Comparison of ENCODE assay signal across 7 cellular contexts in genomic region chr22:49767355-49768062, GRCh38.
DNase-seq lines count a peak whose midpoint lies in the region; ATAC-seq and TF ChIP-seq lines count a peak whose summit lies in the region.

No MANE protein-coding gene starts in this region.

- DNase-seq in DMS79 (lab: John Stamatoyannopoulos, UW) (peak; percentile 17), HL-60 (ENCODE audit: low read depth in 1 of 2, low spot score in 1 of 2) (peak; percentile 51 to 61), SHP77 treated with DMSO at 0.1 percent for 48 hours (lab: John Stamatoyannopoulos, UW) (peak; percentile 3), mammary epithelial cell (peak; percentile 52), right lobe of liver (peak; percentile 14 to 44 (median 35)), NCI-H1436 (lab: John Stamatoyannopoulos, UW) (no peak)

- H3K27ac ChIP-seq in HL-60 (replicated peaks) = no peak overlapping the region
- H3K27ac ChIP-seq in mammary epithelial cell (ENCODE audit: insufficient read depth, low read depth, low read length) = no peak overlapping the region
- no peak overlapping the region for H3K27ac ChIP-seq in right lobe of liver

- no peak overlapping the region for H2AFZ ChIP-seq in mammary epithelial cell (ENCODE audit: low read depth, low read length)

- H3K9me3 ChIP-seq in mammary epithelial cell (replicated peaks; ENCODE audit: insufficient read depth, low read length) (no peaks in the 10 kb centered on the region), right lobe of liver (peaks cover 0 to 3% (median 0%) of the 10 kb centered on the region in 4 donors)

- intact Hi-C loops in mammary epithelial cell (cut with micrococcal nuclease) = loop anchor here (1.0 to 5.0 kb wide), 6 partner anchors 59 to 440 kb away; partner anchors contain the start of genes ALG12, BRD1 and CRELD2
- intact Hi-C loops in right lobe of liver (cut with DNase I) = loop anchor here (5.0 to 10.0 kb wide), 3 partner anchors 157 to 267 kb away; no protein-coding TSS in a partner anchor

- TF ChIP-seq CTCF in HL-60 (IDR thresholded peaks at IDR 0.05; ENCODE audit: insufficient read depth, low read length) = peak; percentile 55
- TF ChIP-seq CTCF in mammary epithelial cell (conservative IDR thresholded peaks at IDR 0.05 in 1 of 2, IDR thresholded peaks at IDR 0.05 in 1 of 2; ENCODE audit: extremely low read depth in 1 of 2, insufficient read depth in 1 of 2, low read depth in 1 of 2, low read length in 2 of 2) = peak; percentile 71 to 82
- TF ChIP-seq CTCF in right lobe of liver (IDR thresholded peaks at IDR 0.05) = peak; percentile 65 to 75 (median 70)

- H3K4me3 ChIP-seq in HL-60 (replicated peaks; ENCODE audit: insufficient read depth, low read length) (no peak overlapping the region), mammary epithelial cell (replicated peaks in 1 of 3; ENCODE audit: insufficient read depth in 1 of 3, low read depth in 2 of 3, low read length in 3 of 3) (no peak overlapping the region), right lobe of liver (no peak overlapping the region)

- TF ChIP-seq POLR2A in right lobe of liver (IDR thresholded peaks at IDR 0.05) = no peak

- no peak overlapping the region for H3K4me2 ChIP-seq in mammary epithelial cell (ENCODE audit: insufficient read depth, low read depth, low read length)

- 15% methylated on average over 5 of the region's 5 CpGs for whole genome bisulfite sequencing in mammary epithelial cell (ENCODE audit: low coverage, missing lambda C conversion rate)
- WGBS in right lobe of liver (ENCODE audit: insufficient coverage, low coverage, low lambda C conversion rate, missing lambda C conversion rate) = 24% methylated on average over 5 of the region's 5 CpGs

- H4K20me1 ChIP-seq in mammary epithelial cell (ENCODE audit: insufficient read depth, low read length) = no peaks in the 10 kb centered on the region

- H3K9ac ChIP-seq in mammary epithelial cell (ENCODE audit: insufficient read depth, low read length) = no peak overlapping the region

- CTCF ChIA-PET in mammary epithelial cell (lab: Charles Lee; ENCODE audit: low non-redundant PET) = interaction anchor here (1.0 to 1.1 kb wide), 3 partner anchors 164 to 380 kb away, joined by 3 to 5 read pairs (median 3); no protein-coding TSS in a partner anchor

- H3K79me2 ChIP-seq in mammary epithelial cell (ENCODE audit: insufficient read depth, low read length) = no peaks in the 10 kb centered on the region

- in situ Hi-C loops in mammary epithelial cell (cut with MboI; ENCODE audit: low sequenced_read_pairs in 2 of 2) = loop anchor here (10.0 to 25.0 kb wide), 2 partner anchors 267 to 270 kb away; no protein-coding TSS in a partner anchor

- dilution Hi-C loops in mammary epithelial cell (cut with HindIII; ENCODE audit: low sequenced_read_pairs) = no loop called here

- H3K36me3 ChIP-seq in mammary epithelial cell (ENCODE audit: insufficient read depth, low read length) = no peaks in the 10 kb centered on the region
- peaks cover 0 to 2% (median under 1%) of the 10 kb centered on the region in 4 donors for H3K36me3 ChIP-seq in right lobe of liver

- peak; percentile 42 to 74 (median 72) for ATAC-seq in right lobe of liver
- ATAC-seq in HG03378 (IDR thresholded peaks at IDR 0.05; ENCODE audit: unreplicated experiment) = no peak

- H3K27me3 ChIP-seq in HL-60 (ENCODE audit: insufficient read depth, poor library complexity, severe bottlenecking) (no peaks in the 10 kb centered on the region), mammary epithelial cell (ENCODE audit: insufficient read depth, low read length) (no peaks in the 10 kb centered on the region), right lobe of liver (no peaks in the 10 kb centered on the region)

- H3K4me1 ChIP-seq in mammary epithelial cell (ENCODE audit: insufficient read depth, low read length) (peaks cover 10% of the 10 kb centered on the region), right lobe of liver (no peaks in the 10 kb centered on the region)

- BruUV-seq in mammary epithelial cell (replicated peaks; lab: Mats Ljungman, UMichigan) = no TSS peak
